ENCODE assay signal across 17 cellular contexts in genomic region chr6:6148192-6148815, GRCh38.
DNase-seq lines count a peak whose midpoint lies in the region; ATAC-seq and TF ChIP-seq lines count a peak whose summit lies in the region.
"Had no signal": no experiment of that assay in that cellular context is flagged by ENCODE, and none has a peak within 500 bp of the region (broad histone marks: within the 10 kb centered on the region; RNA-seq: fewer than 3 reads in every experiment).

No MANE protein-coding gene starts in this region.

- no peak overlapping the region for H3K27ac ChIP-seq in osteoblast (ENCODE audit: low read depth, low read length)
- H3K27ac ChIP-seq: GM23248 had no signal

- ATAC-seq in HG03342 (IDR thresholded peaks at IDR 0.05; ENCODE audit: unreplicated experiment), result no peak
- ATAC-seq: GM12878 had no signal

- in situ Hi-C loops in G401 (cut with HindIII; ENCODE audit: low sequenced_read_pairs), result no loop called here

- H3K27me3 ChIP-seq in osteoblast (ENCODE audit: insufficient read depth, low read length), result no peaks in the 10 kb centered on the region

- H3K4me2 ChIP-seq in osteoblast (ENCODE audit: insufficient read depth, low read length), result no peak overlapping the region

- H3K4me3 ChIP-seq in osteoblast (ENCODE audit: insufficient read depth, low read length), result no peak overlapping the region
- H3K4me3 ChIP-seq: GM12878, GM23248 had no signal

- H4K20me1 ChIP-seq in osteoblast (ENCODE audit: insufficient read depth, low read length), result no peaks in the 10 kb centered on the region

- no peak for TF ChIP-seq CTCF in osteoblast (IDR thresholded peaks at IDR 0.05; ENCODE audit: extremely low read depth, low read depth, low read length)

- DNase-seq in G401 (ENCODE audit: low spot score), result peak; percentile 58
- DNase-seq in cerebellar cortex (ENCODE audit: low spot score), result peak; percentile 51
- peak; percentile 10 for DNase-seq in left kidney (ENCODE audit: low read depth, low spot score)
- DNase-seq in osteoblast (ENCODE audit: insufficient read length, low spot score, missing footprints), result peak; percentile 8
- no peak for DNase-seq in epidermal melanocyte (ENCODE audit: insufficient read length, low spot score)
- no peak for DNase-seq in effector CD8-positive, alpha-beta T cell (lab: John Stamatoyannopoulos, UW)
- no peak for DNase-seq in NCI-H2171 treated with DMSO at 0.1 percent for 48 hours (lab: John Stamatoyannopoulos, UW)
- DNase-seq: CD4-positive, alpha-beta memory T cell; COR-L47; DMS53; DMS79 treated with DMSO at 0.1 percent for 48 hours; GDM1; GM23248; H7; HCEC 1CT had no signal

- H3K4me1 ChIP-seq in osteoblast (ENCODE audit: insufficient read depth, low read length), result no peaks in the 10 kb centered on the region

- no peaks in the 10 kb centered on the region for H3K79me2 ChIP-seq in osteoblast (ENCODE audit: insufficient read depth, low read length)

- H3K36me3 ChIP-seq in osteoblast (ENCODE audit: insufficient read depth, low read length), result no peaks in the 10 kb centered on the region

- H3K9me3 ChIP-seq in osteoblast (ENCODE audit: low read depth, low read length), result no peaks in the 10 kb centered on the region

- H2AFZ ChIP-seq in osteoblast (ENCODE audit: low read length), result no peak overlapping the region
- H2AFZ ChIP-seq: GM23248 had no signal

Comparison
In these comparisons a context has a peak if more than half of its experiments do, and no peak if none do; other contexts are left out.
1. DNase-seq: peak in G401 (single experiment), cerebellar cortex (single experiment), left kidney (single experiment) and osteoblast (single experiment); none in epidermal melanocyte (single experiment), effector CD8-positive, alpha-beta T cell (single experiment) and NCI-H2171 treated with DMSO at 0.1 percent for 48 hours (single experiment).